Comparison of ENCODE assay signal across 14 cellular contexts in the genomic region with DNA sequence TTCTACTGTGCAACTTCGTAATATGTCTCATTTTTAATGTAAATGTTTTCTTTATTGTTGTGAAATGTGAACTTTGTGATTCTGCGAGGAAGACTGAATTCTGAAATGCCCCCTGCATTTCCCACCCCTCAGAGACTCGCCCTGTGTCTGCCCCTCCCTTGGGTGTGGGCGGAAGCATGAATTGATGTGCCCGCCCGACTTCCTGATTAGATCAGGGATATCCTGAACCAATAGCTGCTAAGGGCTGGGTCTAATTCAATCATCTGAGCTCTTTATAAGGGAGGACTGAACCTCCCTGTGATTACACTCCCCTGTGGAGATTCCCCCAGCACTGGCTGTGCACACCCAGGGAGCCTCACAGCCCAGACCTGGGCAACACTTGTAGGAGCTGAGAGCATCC. TPM values are rescaled to one million over a fixed set of nuclear protein-coding genes. Genes with fewer than 3 reads are reported as not detected.
"Had no signal": no experiment of that assay in that cellular context is flagged by ENCODE, and none has a peak within 500 bp of the region (broad histone marks: within the 10 kb centered on the region; RNA-seq: fewer than 3 reads in every experiment).

TSS of gene TAF11L11 (plus strand) at position 304 of the 400 bp plus-strand sequence.

RNA-seq across cellular contexts. Expression of gene TAF11L11, which starts in this region (rescaled TPM):
- total RNA-seq: activated B cell treated with CpG ODN at 0.5 μM for 24 hours; activated CD4-positive, alpha-beta memory T cell treated with anti-CD3 and anti-CD28 coated beads, Interleukin-2, amount 10 ng/mL, durations not matched to agents 7 days and 5 days; activated CD4-positive, alpha-beta T cell treated with anti-CD3 and anti-CD28 coated beads, Interleukin-2, amount 10 ng/mL, durations not matched to agents 7 days and 5 days; activated CD8-positive, alpha-beta memory T cell treated with anti-CD3 and anti-CD28 coated beads, Interleukin-2, amount 10 ng/mL, durations not matched to agents 7 days and 5 days; activated CD8-positive, alpha-beta T cell treated with anti-CD3 and anti-CD28 coated beads, Interleukin-2, amount 10 ng/mL, durations not matched to agents 7 days and 5 days; activated naive CD8-positive, alpha-beta T cell treated with anti-CD3 and anti-CD28 coated beads, Interleukin-2, amount 10 ng/mL, durations not matched to agents 7 days and 5 days; activated T-helper 2 cell treated with anti-CD3 and anti-CD28 coated beads, Interferon-gamma antibody, Interleukin-2, Interleukin-4, amounts not matched to agents 10 μg/mL and 5 μg/mL and 100 μg/mL, durations not matched to agents 14 hours and 24 hours and 36 hours; ascending aorta; bronchial epithelial cell; cardiac muscle cell; chondrocyte; T-helper 1 cell treated with Interleukin-12 subunit alpha and Interleukin-12 subunit beta and Interleukin-4 antibody, amounts not matched to agents 30 ng/mL and 1 ng/mL, for 36 hours; T-helper 17 cell; T-helper 2 cell treated with Interferon-gamma antibody and Interleukin-4, amounts not matched to agents 100 ng/mL and 5 ng/mL, for 36 hours had no signal
